Comparison of ENCODE assay signal across 7 cellular contexts in genomic region chr2:132309203-132309602, GRCh38.
A peak's percentile ranks its signal among the peaks of the same experiment; 100 is the strongest.
DNase-seq lines count a peak whose midpoint lies in the region; ATAC-seq, FAIRE-seq and TF ChIP-seq lines count a peak whose summit lies in the region.
"Not testable (repeated sequence)": the region's sequence is repeated elsewhere in the genome, so short reads cannot be mapped to it uniquely, and the experiment has no call there.

No MANE protein-coding gene starts in this region.

- H3K23me2 ChIP-seq in H1 (ENCODE audit: low read depth, low read length) = not testable (repeated sequence)

- not testable (repeated sequence) for TF ChIP-seq CTCF in A549 (IDR thresholded peaks at IDR 0.05); IMR-90 (conservative IDR thresholded peaks at IDR 0.05; ENCODE audit: low read depth, low read length); K562 (IDR thresholded peaks at IDR 0.05 in 2 of 3, conservative IDR thresholded peaks at IDR 0.05 in 1 of 3; ENCODE audit: insufficient read depth in 2 of 3, low read depth in 1 of 3, low read length in 3 of 3); H1 (IDR thresholded peaks at IDR 0.05; ENCODE audit: control extremely low read depth in 1 of 3, insufficient read depth in 1 of 3, low read depth in 1 of 3, low read length in 3 of 3); HepG2 (CRISPR knock-in tag; IDR thresholded peaks at IDR 0.05)

- not testable (repeated sequence) for H3K56ac ChIP-seq in IMR-90 (ENCODE audit: extremely low read depth, insufficient read depth, low read length); H1 (replicated peaks; ENCODE audit: insufficient read length, low read depth, low read length)

- not testable (repeated sequence) for H2BK12ac ChIP-seq in H1 (ENCODE audit: low read depth, low read length)

- H3K18ac ChIP-seq in IMR-90 (ENCODE audit: low read depth, low read length); H1 (ENCODE audit: extremely low read depth, low read length): not testable (repeated sequence)

- not testable (repeated sequence) for TF ChIP-seq RAD21 in A549 (conservative IDR thresholded peaks at IDR 0.05 in 1 of 2, IDR thresholded peaks at IDR 0.05 in 1 of 2); IMR-90 (IDR thresholded peaks at IDR 0.05; ENCODE audit: low read length); K562 (CRISPR knock-in tag; conservative IDR thresholded peaks at IDR 0.05 in 1 of 2, IDR thresholded peaks at IDR 0.05 in 1 of 2); H1 (IDR thresholded peaks at IDR 0.05 in 1 of 2, conservative IDR thresholded peaks at IDR 0.05 in 1 of 2; ENCODE audit: low read depth in 2 of 2, low read length in 2 of 2); HepG2 (CRISPR knock-in tag; IDR thresholded peaks at IDR 0.05)

- H3K4me2 ChIP-seq in A549; IMR-90 (ENCODE audit: low read depth, low read length); Karpas-422 (ENCODE audit: low read depth, low read length, poor library complexity, severe bottlenecking); K562 (ENCODE audit: insufficient read depth, low read length); H1 (ENCODE audit: insufficient read depth in 1 of 2, low read depth in 2 of 2, low read length in 2 of 2); HepG2 (ENCODE audit: low read depth, low read length): not testable (repeated sequence)

- not testable (repeated sequence) for H3K9me3 ChIP-seq in A549; IMR-90 (ENCODE audit: control insufficient read depth, insufficient read depth, low read length); Karpas-422 (ENCODE audit: low read length); K562 (replicated peaks; ENCODE audit: control insufficient read depth, insufficient read depth, low read depth, low read length); H1 (ENCODE audit: insufficient read depth in 2 of 2, low read depth in 1 of 2, low read length in 1 of 2); HepG2 (ENCODE audit: low read length)

- FAIRE-seq in A549 (lab: Jason Lieb, UNC); K562 (lab: Jason Lieb, UNC); H1 (lab: Jason Lieb, UNC); HepG2 (lab: Jason Lieb, UNC): not testable (repeated sequence)

- H4K91ac ChIP-seq in IMR-90 (ENCODE audit: insufficient read depth, low read depth, low read length); H1 (replicated peaks; ENCODE audit: insufficient read length, low read length): not testable (repeated sequence)

- WGBS in A549 (ENCODE audit: missing lambda C conversion rate) = 7% methylated on average over 1 of the region's 1 CpG
- WGBS in IMR-90 (ENCODE audit: extremely low coverage in 2 of 2, insufficient read length in 1 of 2), 2 experiments = no CpG with 5 or more reads among the region's 1 CpG
- no CpG with 5 or more reads among the region's 1 CpG for WGBS in K562 (ENCODE audit: insufficient coverage, low coverage, missing lambda C conversion rate)
- no CpG with 5 or more reads among the region's 1 CpG for WGBS in H1 (ENCODE audit: extremely low coverage in 1 of 2, insufficient coverage in 1 of 2, insufficient read length in 1 of 2, insufficient replicate concordance in 2 of 2, low coverage in 1 of 2, low lambda C conversion rate in 2 of 2, missing lambda C conversion rate in 1 of 2), 2 experiments
- WGBS in HepG2 (ENCODE audit: low lambda C conversion rate) = 0% methylated on average over 1 of the region's 1 CpG

- CTCF ChIA-PET in A549 (lab: Yijun Ruan, JAX); IMR-90 (lab: Yijun Ruan, JAX); K562 (lab: Yijun Ruan, JAX; ENCODE audit: low intra/inter-chr PET ratio); H1 (lab: Charles Lee; ENCODE audit: partially characterized antibody); HepG2 (lab: Yijun Ruan, JAX; ENCODE audit: low intra/inter-chr PET ratio, low total read pairs): not testable (repeated sequence)

- not testable (repeated sequence) for H3K79me2 ChIP-seq in Karpas-422 (ENCODE audit: low read length); K562 (ENCODE audit: control insufficient read depth, insufficient read depth, low read length); H1 (ENCODE audit: control insufficient read depth in 1 of 2, insufficient read depth in 2 of 2, low read length in 2 of 2); HepG2 (ENCODE audit: insufficient read depth, low read length)

- ATAC-seq in A549; IMR-90 (ENCODE audit: low read depth); K562; HepG2: not testable (repeated sequence)
- peak; percentile 29 to 44 for ATAC-seq in stimulated activated naive B cell treated with anti-CD40 and anti-IgM and Interleukin-4, amounts not matched to agents 10 μg/mL and 1 μg/mL and 100 μg/mL, for 72 hours (replicated peaks)

- not testable (repeated sequence) for H3K4me3 Mint-ChIP-seq in stimulated activated naive B cell treated with anti-CD40 and anti-IgM and Interleukin-4, amounts not matched to agents 10 μg/mL and 1 μg/mL and 100 μg/mL, for 72 hours

- in situ Hi-C loops in IMR-90 (cut with MboI; ENCODE audit: low sequenced_read_pairs); K562 (cut with MboI); HepG2 (cut with HindIII; ENCODE audit: extremely low pct_ligation_motif_present, low pct_unique_long_range_greater_than_20kb): not testable (repeated sequence)

- not testable (repeated sequence) for H4K5ac ChIP-seq in IMR-90 (ENCODE audit: low read depth, low read length); H1 (ENCODE audit: insufficient read length, low read depth, low read length)

- intact Hi-C loops in IMR-90 (cut with micrococcal nuclease); K562 (cut with micrococcal nuclease); HepG2 (cut with micrococcal nuclease; ENCODE audit: unreplicated experiment): not testable (repeated sequence)

- not testable (repeated sequence) for H3K9me1 ChIP-seq in IMR-90 (ENCODE audit: insufficient read depth, low read length); K562 (ENCODE audit: control insufficient read depth, insufficient read depth, low read length)

- H2AFZ ChIP-seq in IMR-90 (replicated peaks; ENCODE audit: low read length, poor library complexity); Karpas-422 (ENCODE audit: low read length); K562 (ENCODE audit: low read depth, low read length); H1 (ENCODE audit: low read length); HepG2 (ENCODE audit: low read length): not testable (repeated sequence)

- POLR2A ChIA-PET in A549 (lab: Yijun Ruan, JAX); IMR-90 (lab: Charles Lee; ENCODE audit: unreplicated experiment); K562 (lab: Yijun Ruan, JAX); H1 (lab: Charles Lee; ENCODE audit: partially characterized antibody); HepG2 (lab: Yijun Ruan, JAX): not testable (repeated sequence)

- not testable (repeated sequence) for H3K14ac ChIP-seq in IMR-90 (replicated peaks; ENCODE audit: low read depth, low read length); H1 (ENCODE audit: insufficient read length)

- not testable (repeated sequence) for H3K4me1 ChIP-seq in A549; IMR-90 (ENCODE audit: control insufficient read depth, insufficient read depth, low read length); Karpas-422 (ENCODE audit: low read length); K562 (replicated peaks in 1 of 2; ENCODE audit: control insufficient read depth in 2 of 2, insufficient read depth in 2 of 2, low read length in 2 of 2); H1 (replicated peaks in 1 of 4; ENCODE audit: control insufficient read depth in 3 of 4, insufficient read depth in 4 of 4, low read length in 3 of 4); HepG2 (ENCODE audit: insufficient read depth, low read length)

- not testable (repeated sequence) for H3K9ac ChIP-seq in IMR-90 (ENCODE audit: low read depth, low read length); Karpas-422 (ENCODE audit: low read length); K562 (ENCODE audit: insufficient read depth in 1 of 2, low read depth in 2 of 2, low read length in 2 of 2); H1 (replicated peaks in 1 of 4; ENCODE audit: extremely low read depth in 1 of 4, low read depth in 3 of 4, low read length in 3 of 4); HepG2 (ENCODE audit: insufficient read depth, low read depth, low read length)

- H3K27me3 Mint-ChIP-seq in stimulated activated naive B cell treated with anti-CD40 and anti-IgM and Interleukin-4, amounts not matched to agents 10 μg/mL and 1 μg/mL and 100 μg/mL, for 72 hours = peaks cover 6 to 19% of the 10 kb centered on the region in 2 donors

- H3K4ac ChIP-seq in IMR-90 (ENCODE audit: low read depth, low read length); H1 (replicated peaks; ENCODE audit: insufficient read length, low read depth, low read length): not testable (repeated sequence)

- H2AK5ac ChIP-seq in IMR-90 (ENCODE audit: low read depth, low read length); H1 (ENCODE audit: low read depth, low read length): not testable (repeated sequence)

- not testable (repeated sequence) for H3K27ac ChIP-seq in A549; IMR-90 (ENCODE audit: insufficient read depth, low read length); Karpas-422 (ENCODE audit: low read length); K562 (ENCODE audit: extremely low read depth, low read depth, low read length); H1 (ENCODE audit: low read depth, low read length); HepG2 (ENCODE audit: extremely low read length, insufficient read depth, low read length)

- not testable (repeated sequence) for H3K4me1 Mint-ChIP-seq in stimulated activated naive B cell treated with anti-CD40 and anti-IgM and Interleukin-4, amounts not matched to agents 10 μg/mL and 1 μg/mL and 100 μg/mL, for 72 hours

- H3K4me3 ChIP-seq in A549; IMR-90 (ENCODE audit: insufficient read depth, low read depth, low read length); Karpas-422 (ENCODE audit: low read length); K562; H1 (ENCODE audit: extremely low read depth in 1 of 4, insufficient read depth in 2 of 4, low read depth in 3 of 4, low read length in 4 of 4); HepG2 (replicated peaks in 1 of 3; ENCODE audit: insufficient read depth in 1 of 3, low read depth in 2 of 3, low read length in 3 of 3): not testable (repeated sequence)

- not testable (repeated sequence) for H3K9me3 Mint-ChIP-seq in stimulated activated naive B cell treated with anti-CD40 and anti-IgM and Interleukin-4, amounts not matched to agents 10 μg/mL and 1 μg/mL and 100 μg/mL, for 72 hours

- not testable (repeated sequence) for H4K20me1 ChIP-seq in IMR-90 (ENCODE audit: insufficient read depth, low read length); Karpas-422 (ENCODE audit: insufficient read depth, low read depth, low read length); K562 (replicated peaks; ENCODE audit: control insufficient read depth, insufficient read depth, low read length); H1 (replicated peaks in 1 of 2; ENCODE audit: control insufficient read depth in 1 of 2, insufficient read depth in 2 of 2, low read length in 2 of 2); HepG2 (ENCODE audit: insufficient read depth, low read length)

- not testable (repeated sequence) for H3K36me3 Mint-ChIP-seq in stimulated activated naive B cell treated with anti-CD40 and anti-IgM and Interleukin-4, amounts not matched to agents 10 μg/mL and 1 μg/mL and 100 μg/mL, for 72 hours

- not testable (repeated sequence) for H3K36me3 ChIP-seq in IMR-90 (ENCODE audit: control insufficient read depth, insufficient read depth, low read length); Karpas-422 (ENCODE audit: insufficient read depth, low read length); K562 (ENCODE audit: control insufficient read depth, insufficient read depth, low read length); H1 (ENCODE audit: control insufficient read depth in 2 of 4, insufficient read depth in 4 of 4, low read length in 3 of 4); HepG2 (replicated peaks in 1 of 2; ENCODE audit: control insufficient read depth in 1 of 2, insufficient read depth in 2 of 2, low read length in 2 of 2)

- dilution Hi-C loops in IMR-90 (cut with HindIII; ENCODE audit: low sequenced_read_pairs, unreplicated experiment) = not testable (repeated sequence)

- H2AK9ac ChIP-seq in IMR-90 (replicated peaks; ENCODE audit: low read depth, low read length, poor library complexity) = not testable (repeated sequence)

- not testable (repeated sequence) for H3K79me1 ChIP-seq in IMR-90 (ENCODE audit: low read depth in 1 of 2, low read length in 2 of 2); H1 (ENCODE audit: low read depth, low read length)

- not testable (repeated sequence) for H3K27me3 ChIP-seq in IMR-90 (ENCODE audit: control insufficient read depth, insufficient read depth, low read length); Karpas-422 (ENCODE audit: low read length); K562 (ENCODE audit: control insufficient read depth in 2 of 2, insufficient read depth in 2 of 2, low read length in 2 of 2); H1 (replicated peaks in 1 of 4; ENCODE audit: control insufficient read depth in 3 of 4, extremely low read depth in 1 of 4, insufficient read depth in 3 of 4, low read length in 3 of 4); HepG2 (ENCODE audit: control insufficient read depth in 1 of 2, insufficient read depth in 2 of 2, low read length in 2 of 2)

- BruUV-seq in IMR-90 (replicated peaks; lab: Mats Ljungman, UMichigan); K562 (replicated peaks; lab: Mats Ljungman, UMichigan); HepG2 (replicated peaks; lab: Mats Ljungman, UMichigan): not testable (repeated sequence)

- TF ChIP-seq POLR2A in A549 (IDR thresholded peaks at IDR 0.05; ENCODE audit: low read length); IMR-90 (IDR thresholded peaks at IDR 0.05; ENCODE audit: low read depth, low read length); K562 (conservative IDR thresholded peaks at IDR 0.05); H1 (IDR thresholded peaks at IDR 0.05; ENCODE audit: control extremely low read depth in 1 of 2, low read depth in 2 of 2, low read length in 2 of 2); HepG2 (IDR thresholded peaks at IDR 0.05; ENCODE audit: insufficient read depth in 1 of 2, low read depth in 2 of 2, low read length in 2 of 2): not testable (repeated sequence)

- not testable (repeated sequence) for H2BK15ac ChIP-seq in IMR-90 (ENCODE audit: low read depth, low read length); H1 (ENCODE audit: low read length)

- H3K27ac Mint-ChIP-seq in stimulated activated naive B cell treated with anti-CD40 and anti-IgM and Interleukin-4, amounts not matched to agents 10 μg/mL and 1 μg/mL and 100 μg/mL, for 72 hours = not testable (repeated sequence)

- H2BK20ac ChIP-seq in IMR-90 (ENCODE audit: low read depth, low read length); H1 (ENCODE audit: low read length): not testable (repeated sequence)

- DNase-seq in A549 (ENCODE audit: low read depth in 1 of 2, low spot score in 1 of 2); IMR-90; K562 (ENCODE audit: extremely low read depth in 1 of 4, low spot score in 3 of 4); H1 (ENCODE audit: low read depth in 1 of 2, low spot score in 2 of 2); HepG2 (ENCODE audit: low spot score); stimulated activated naive B cell treated with anti-CD40 and anti-IgM and Interleukin-4, amounts not matched to agents 10 μg/mL and 1 μg/mL and 100 μg/mL, for 72 hours: not testable (repeated sequence)
- DNase-seq in Karpas-422 = peak; percentile 38

- not testable (repeated sequence) for H3K9me2 ChIP-seq in Karpas-422 (replicated peaks; ENCODE audit: insufficient read depth, low read length)

- not testable (repeated sequence) for H2BK5ac ChIP-seq in IMR-90 (ENCODE audit: low read depth, low read length, poor library complexity, severe bottlenecking); H1 (ENCODE audit: low read depth, low read length)

- TF ChIP-seq EP300 in A549 (IDR thresholded peaks at IDR 0.05); K562 (IDR thresholded peaks at IDR 0.05; ENCODE audit: low read length); H1 (IDR thresholded peaks at IDR 0.05; ENCODE audit: borderline replicate concordance in 1 of 2, low read depth in 2 of 2, low read length in 2 of 2); HepG2 (IDR thresholded peaks at IDR 0.05; ENCODE audit: low read depth in 2 of 2, low read length in 2 of 2); HepG2 (CRISPR knock-in tag; IDR thresholded peaks at IDR 0.05; ENCODE audit: borderline replicate concordance): not testable (repeated sequence)

- not testable (repeated sequence) for H4K8ac ChIP-seq in IMR-90 (ENCODE audit: low read depth in 2 of 2, low read length in 2 of 2); H1 (ENCODE audit: extremely low read depth, insufficient read depth, low read length)

- not testable (repeated sequence) for H2BK120ac ChIP-seq in IMR-90 (ENCODE audit: low read depth, low read length); H1 (replicated peaks; ENCODE audit: low read depth, low read length)

- H3K23ac ChIP-seq in IMR-90 (ENCODE audit: low read depth, low read length); H1 (ENCODE audit: insufficient read length): not testable (repeated sequence)
